In the genomic region with DNA sequence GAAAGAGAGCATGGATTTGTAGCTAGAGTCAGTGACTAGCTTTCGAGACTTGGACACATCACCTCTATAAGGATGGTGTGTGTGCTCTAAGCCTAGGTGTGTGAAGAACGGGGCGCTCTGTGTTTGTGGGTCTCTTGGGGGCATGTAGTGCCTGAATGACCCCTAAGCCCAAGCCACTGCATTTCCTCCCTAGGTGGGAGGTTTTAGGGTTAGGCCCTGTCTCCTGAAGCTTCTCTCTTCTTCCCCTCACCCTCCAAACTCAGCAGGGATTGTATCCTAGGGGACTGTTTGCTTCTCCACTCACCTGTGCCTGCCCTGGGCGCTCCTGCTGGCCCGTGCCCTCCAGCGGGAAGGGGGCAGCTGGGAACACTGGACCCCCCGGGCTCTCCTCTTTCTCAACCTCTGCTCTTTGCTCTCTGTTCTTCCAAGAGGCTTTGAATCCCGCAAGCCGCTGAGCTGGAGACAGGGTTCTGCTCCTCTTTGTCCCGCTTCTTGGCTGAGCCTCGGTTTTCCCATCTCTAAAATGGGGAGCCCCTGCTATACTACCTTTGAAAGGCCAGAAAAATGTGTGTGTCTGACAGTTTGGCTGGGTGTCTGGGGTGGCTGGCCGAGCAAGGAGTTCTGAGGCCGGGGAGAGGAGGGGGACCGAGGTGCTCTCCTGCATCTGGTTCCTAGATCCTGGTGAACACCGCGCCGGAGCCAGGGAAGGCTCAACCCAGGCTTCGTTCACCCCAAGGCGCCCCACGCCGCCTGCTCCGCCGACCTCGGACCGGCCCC, we compare ENCODE assay signal across 2 cellular contexts.
TF ChIP-seq lines count a peak whose summit lies in the region.

No MANE protein-coding gene starts in this region.

TF ChIP-seq in HepG2, 621 proteins besides CTCF, POLR2A, EP300 and RAD21:
- TF ChIP-seq HMG20A (CRISPR knock-in tag; IDR thresholded peaks at IDR 0.05; ENCODE audit: borderline replicate concordance) = no peak
- no peak for TF ChIP-seq REL (CRISPR knock-in tag; conservative IDR thresholded peaks at IDR 0.05)
- TF ChIP-seq HNF1A (IDR thresholded peaks at IDR 0.05; ENCODE audit: low read depth) = no peak
- TF ChIP-seq HNF1A (CRISPR knock-in tag; IDR thresholded peaks at IDR 0.05; ENCODE audit: borderline replicate concordance) = no peak
- TF ChIP-seq, protein P1, sequence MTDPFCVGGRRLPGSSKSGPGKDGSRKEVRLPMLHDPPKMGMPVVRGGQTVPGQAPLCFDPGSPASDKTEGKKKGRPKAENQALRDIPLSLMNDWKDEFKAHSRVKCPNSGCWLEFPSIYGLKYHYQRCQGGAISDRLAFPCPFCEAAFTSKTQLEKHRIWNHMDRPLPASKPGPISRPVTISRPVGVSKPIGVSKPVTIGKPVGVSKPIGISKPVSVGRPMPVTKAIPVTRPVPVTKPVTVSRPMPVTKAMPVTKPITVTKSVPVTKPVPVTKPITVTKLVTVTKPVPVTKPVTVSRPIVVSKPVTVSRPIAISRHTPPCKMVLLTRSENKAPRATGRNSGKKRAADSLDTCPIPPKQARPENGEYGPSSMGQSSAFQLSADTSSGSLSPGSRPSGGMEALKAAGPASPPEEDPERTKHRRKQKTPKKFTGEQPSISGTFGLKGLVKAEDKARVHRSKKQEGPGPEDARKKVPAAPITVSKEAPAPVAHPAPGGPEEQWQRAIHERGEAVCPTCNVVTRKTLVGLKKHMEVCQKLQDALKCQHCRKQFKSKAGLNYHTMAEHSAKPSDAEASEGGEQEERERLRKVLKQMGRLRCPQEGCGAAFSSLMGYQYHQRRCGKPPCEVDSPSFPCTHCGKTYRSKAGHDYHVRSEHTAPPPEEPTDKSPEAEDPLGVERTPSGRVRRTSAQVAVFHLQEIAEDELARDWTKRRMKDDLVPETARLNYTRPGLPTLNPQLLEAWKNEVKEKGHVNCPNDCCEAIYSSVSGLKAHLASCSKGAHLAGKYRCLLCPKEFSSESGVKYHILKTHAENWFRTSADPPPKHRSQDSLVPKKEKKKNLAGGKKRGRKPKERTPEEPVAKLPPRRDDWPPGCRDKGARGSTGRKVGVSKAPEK (CRISPR knock-in tag; IDR thresholded peaks at IDR 0.05; ENCODE audit: borderline replicate concordance) = no peak
- TF ChIP-seq CHD2 (IDR thresholded peaks at IDR 0.05; ENCODE audit: low read depth, low read length) = no peak
- TF ChIP-seq ZMYM3 (CRISPR knock-in tag; IDR thresholded peaks at IDR 0.05) = peak; percentile 70
- peak; percentile 42; the same call in 1 of the 2 replicates for TF ChIP-seq ZBTB33 (CRISPR knock-in tag; IDR thresholded peaks at IDR 0.05)
- no peak for TF ChIP-seq NAIF1 (CRISPR knock-in tag; IDR thresholded peaks at IDR 0.05; ENCODE audit: borderline replicate concordance)
- no peak for TF ChIP-seq WIZ (CRISPR knock-in tag; IDR thresholded peaks at IDR 0.05)
- peak; percentile 88 for TF ChIP-seq ZNF629 (CRISPR knock-in tag; conservative IDR thresholded peaks at IDR 0.05)

TF ChIP-seq in neural cell, 6 proteins besides CTCF, POLR2A, EP300 and RAD21:
- TF ChIP-seq MXI1 (conservative IDR thresholded peaks at IDR 0.05; ENCODE audit: poor library complexity, severe bottlenecking) (no peak), REST (IDR thresholded peaks at IDR 0.05; ENCODE audit: borderline replicate concordance) (no peak), EZH2 (IDR thresholded peaks at IDR 0.05; ENCODE audit: borderline replicate concordance, insufficient read depth, low read length, poor library complexity, severe bottlenecking) (no peak), POLR2AphosphoS5 (IDR thresholded peaks at IDR 0.05) (no peak), SMC3 (conservative IDR thresholded peaks at IDR 0.05; ENCODE audit: poor library complexity) (no peak), TAF1 (IDR thresholded peaks at IDR 0.05; ENCODE audit: low read depth) (no peak)
